Comparison of ENCODE assay signal across 2 cellular contexts in genomic region chr21:34834852-34835501, GRCh38.
TF ChIP-seq lines count a peak whose summit lies in the region.

No MANE protein-coding gene starts in this region.

TF ChIP-seq in SK-N-SH, 30 proteins besides CTCF, POLR2A, EP300 and RAD21 (continued from another document):
- no peak for TF ChIP-seq NFIC (IDR thresholded peaks at IDR 0.05; ENCODE audit: borderline replicate concordance)
- no peak for TF ChIP-seq USF2 (IDR thresholded peaks at IDR 0.05; ENCODE audit: borderline replicate concordance, low read depth, low read length)

TF ChIP-seq in SK-N-SH treated with all-trans-retinoic acid at 6 μM for 48 hours, 23 proteins besides CTCF, POLR2A, EP300 and RAD21 (continued from another document):
- TF ChIP-seq POU6F1 (CRISPR knock-in tag; IDR thresholded peaks at IDR 0.05; ENCODE audit: borderline replicate concordance, low read depth) (no peak), ZC3H10 (CRISPR knock-in tag; IDR thresholded peaks at IDR 0.05) (no peak), ZNF565 (CRISPR knock-in tag; conservative IDR thresholded peaks at IDR 0.05; ENCODE audit: low read depth) (no peak), OSR1 (CRISPR knock-in tag; IDR thresholded peaks at IDR 0.05) (no peak), CSDC2 (CRISPR knock-in tag; IDR thresholded peaks at IDR 0.05) (no peak), TOX (CRISPR knock-in tag; IDR thresholded peaks at IDR 0.05; ENCODE audit: borderline replicate concordance) (no peak), ZFP30 (CRISPR knock-in tag; IDR thresholded peaks at IDR 0.05) (no peak), RARB (CRISPR knock-in tag; IDR thresholded peaks at IDR 0.05) (no peak), SNAI2 (CRISPR knock-in tag; IDR thresholded peaks at IDR 0.05) (no peak), PPARA (CRISPR knock-in tag; IDR thresholded peaks at IDR 0.05; ENCODE audit: borderline replicate concordance) (no peak), TCF4 (CRISPR knock-in tag; IDR thresholded peaks at IDR 0.05; ENCODE audit: borderline replicate concordance) (no peak)
